In genomic region chr1:184298321-184299052, GRCh38 we compare ENCODE assay signal across 13 cellular contexts.
DNase-seq lines count a peak whose midpoint lies in the region; FAIRE-seq and TF ChIP-seq lines count a peak whose summit lies in the region.
"Had no signal": no experiment of that assay in that cellular context is flagged by ENCODE, and none has a peak within 500 bp of the region (broad histone marks: within the 10 kb centered on the region; RNA-seq: fewer than 3 reads in every experiment).

No MANE protein-coding gene starts in this region.

- H3K9ac ChIP-seq in neuronal stem cell (ENCODE audit: low read depth, low read length, poor library complexity) (no peak overlapping the region), kidney (ENCODE audit: low read length in 2 of 2) (no peak overlapping the region)
- H3K9ac ChIP-seq: BLaER1 treated with 17β-estradiol and CSF1 and Interleukin-3, amounts not matched to agents 10 nM and 100 nM had no signal

- peak; percentile 93 for DNase-seq in DMS 273 (lab: John Stamatoyannopoulos, UW; ENCODE audit: unreplicated experiment)
- DNase-seq in NCI-H2171 (lab: John Stamatoyannopoulos, UW): peak; percentile 57
- peak; percentile 46 for DNase-seq in fibroblast of villous mesenchyme (ENCODE audit: low read depth)
- DNase-seq in neuronal stem cell (ENCODE audit: low spot score): peak; percentile 35
- DNase-seq in OCI-LY7 (ENCODE audit: low spot score): no peak
- no peak for DNase-seq in kidney
- DNase-seq in KBM-7: no peak
- no peak for DNase-seq in NCI-H2107 (lab: John Stamatoyannopoulos, UW)
- DNase-seq: GDM1; stimulated activated CD4-positive, alpha-beta T cell treated with anti-CD3 and anti-CD28 coated beads, Interleukin-4, amount 100 ng/mL, for 1 hour; stimulated activated naive CD4-positive, alpha-beta T cell treated with Interleukin-2 at 50 U/mL for 16 hours had no signal

- H3K14ac ChIP-seq in neuronal stem cell (ENCODE audit: low read length): no peak overlapping the region

- no peaks in the 10 kb centered on the region for H3K79me2 ChIP-seq in OCI-LY7 (ENCODE audit: insufficient read depth, low read depth, low read length)

- TF ChIP-seq CTCF in fibroblast of villous mesenchyme (IDR thresholded peaks at IDR 0.05; ENCODE audit: insufficient read depth, low read depth, low read length) (no peak), OCI-LY7 (conservative IDR thresholded peaks at IDR 0.05; ENCODE audit: low read length) (no peak), kidney (IDR thresholded peaks at IDR 0.05; ENCODE audit: borderline replicate concordance, extremely low read depth, insufficient read depth) (no peak)

- H3K4me2 ChIP-seq in neuronal stem cell (ENCODE audit: insufficient read depth, low read length, poor library complexity, severe bottlenecking) (no peak overlapping the region), OCI-LY7 (ENCODE audit: low read length) (no peak overlapping the region)

- no peak overlapping the region for H4K8ac ChIP-seq in neuronal stem cell (ENCODE audit: low read depth, low read length)

- no TSS peak for BruUV-seq in OCI-LY7 (replicated peaks; lab: Mats Ljungman, UMichigan)

- CTCF ChIA-PET in OCI-LY7 (lab: Charles Lee; ENCODE audit: unreplicated experiment): no interaction called here

- H2AFZ ChIP-seq in neuronal stem cell (ENCODE audit: low read length) (no peak overlapping the region), OCI-LY7 (ENCODE audit: low read length) (no peak overlapping the region)

- intact Hi-C loops in OCI-LY7 (cut with micrococcal nuclease; ENCODE audit: unreplicated experiment): no loop called here
- intact Hi-C loops in kidney (cut with DNase I): no loop called here

- H4K91ac ChIP-seq in neuronal stem cell (ENCODE audit: low read depth, low read length, poor library complexity): no peak overlapping the region

- no peaks in the 10 kb centered on the region for H4K20me1 ChIP-seq in OCI-LY7 (ENCODE audit: insufficient read depth, low read length)
- H4K20me1 ChIP-seq: BLaER1 treated with 17β-estradiol and CSF1 and Interleukin-3, amounts not matched to agents 10 nM and 100 nM had no signal

- H2BK12ac ChIP-seq in neuronal stem cell (ENCODE audit: low read length): no peak overlapping the region

- H2AK5ac ChIP-seq in neuronal stem cell (ENCODE audit: low read depth, low read length): no peak overlapping the region

- no peaks in the 10 kb centered on the region for H3K36me3 ChIP-seq in neuronal stem cell (replicated peaks in 1 of 2; ENCODE audit: control insufficient read depth in 2 of 2, insufficient read depth in 2 of 2, low read length in 2 of 2)
- H3K36me3 ChIP-seq in OCI-LY7 (ENCODE audit: insufficient read depth, low read length): no peaks in the 10 kb centered on the region
- H3K36me3 ChIP-seq in kidney (ENCODE audit: control insufficient read depth in 1 of 2, insufficient read depth in 2 of 2, low read length in 2 of 2): no peaks in the 10 kb centered on the region
- H3K36me3 ChIP-seq: BLaER1 treated with 17β-estradiol and CSF1 and Interleukin-3, amounts not matched to agents 10 nM and 100 nM had no signal

- no peak overlapping the region for H3K4ac ChIP-seq in neuronal stem cell (ENCODE audit: low read length)

- POLR2A ChIA-PET in OCI-LY7 (lab: Charles Lee): no interaction called here

- no CpG with 5 or more reads among the region's 3 CpGs for WGBS in neuronal stem cell (ENCODE audit: extremely low coverage in 2 of 2, insufficient read length in 2 of 2, insufficient replicate concordance in 1 of 2), 2 donors

- no peak overlapping the region for H2BK120ac ChIP-seq in neuronal stem cell (ENCODE audit: low read depth, low read length)

- peak overlapping the region; percentile 9 for H3K18ac ChIP-seq in neuronal stem cell (ENCODE audit: low read length)

- no peak overlapping the region for H2BK15ac ChIP-seq in neuronal stem cell (ENCODE audit: low read length)

- in situ Hi-C loops in KBM-7 (cut with MboI; ENCODE audit: low pct_unique_long_range_greater_than_20kb, low sequenced_read_pairs): no loop called here

- peak overlapping the region; percentile 76 for H3K27ac ChIP-seq in neuronal stem cell (replicated peaks; ENCODE audit: low read length)
- no peak overlapping the region for H3K27ac ChIP-seq in OCI-LY7 (ENCODE audit: low read depth, low read length, poor library complexity, severe bottlenecking)
- H3K27ac ChIP-seq in kidney (ENCODE audit: low read depth in 2 of 2, low read length in 2 of 2): no peak overlapping the region
- H3K27ac ChIP-seq: BLaER1 treated with 17β-estradiol and CSF1 and Interleukin-3, amounts not matched to agents 10 nM and 100 nM had no signal

- H3K4me1 ChIP-seq in neuronal stem cell (ENCODE audit: control insufficient read depth in 2 of 2, insufficient read depth in 1 of 2, low read depth in 1 of 2, low read length in 2 of 2): peaks cover 0 to 13% of the 10 kb centered on the region in 2 donors
- H3K4me1 ChIP-seq in OCI-LY7 (ENCODE audit: insufficient read depth, low read length, poor library complexity, severe bottlenecking): no peaks in the 10 kb centered on the region
- H3K4me1 ChIP-seq in kidney (ENCODE audit: control insufficient read depth in 1 of 2, insufficient read depth in 1 of 2, low read depth in 1 of 2, low read length in 2 of 2): no peaks in the 10 kb centered on the region

- H3K9me2 ChIP-seq in OCI-LY7 (ENCODE audit: insufficient read depth, low read length): no peaks in the 10 kb centered on the region

- H3K9me3 ChIP-seq in neuronal stem cell (replicated peaks in 1 of 2; ENCODE audit: control insufficient read depth in 2 of 2, insufficient read depth in 1 of 2, low read depth in 1 of 2, low read length in 2 of 2): peaks cover 0 to 2% of the 10 kb centered on the region in 2 donors
- no peaks in the 10 kb centered on the region for H3K9me3 ChIP-seq in OCI-LY7 (ENCODE audit: low read length)
- H3K9me3 ChIP-seq in kidney (ENCODE audit: control insufficient read depth in 1 of 2, low read length in 2 of 2): no peaks in the 10 kb centered on the region

- FAIRE-seq in kidney (lab: Jason Lieb, UNC): no peak
- FAIRE-seq: colon had no signal

- peaks cover 0 to 11% (median 0%) of the 10 kb centered on the region in 3 experiments for H3K27me3 ChIP-seq in neuronal stem cell (ENCODE audit: control insufficient read depth in 3 of 3, insufficient read depth in 3 of 3, low read depth in 1 of 3, low read length in 3 of 3)
- H3K27me3 ChIP-seq: BLaER1 treated with 17β-estradiol and CSF1 and Interleukin-3, amounts not matched to agents 10 nM and 100 nM had no signal

- H3K23ac ChIP-seq in neuronal stem cell (ENCODE audit: low read depth, low read length, poor library complexity): no peak overlapping the region

- no peaks in the 10 kb centered on the region for H3K79me1 ChIP-seq in neuronal stem cell (ENCODE audit: low read depth, low read length)

- H3K4me3 ChIP-seq in fibroblast of villous mesenchyme (ENCODE audit: low read depth, low read length) (no peak overlapping the region), neuronal stem cell (ENCODE audit: low read length in 2 of 2) (no peak overlapping the region), OCI-LY7 (ENCODE audit: low read depth, low read length, poor library complexity, severe bottlenecking) (no peak overlapping the region), kidney (ENCODE audit: low read length in 2 of 2) (no peak overlapping the region)
- H3K4me3 ChIP-seq: BLaER1 treated with 17β-estradiol and CSF1 and Interleukin-3, amounts not matched to agents 10 nM and 100 nM had no signal

- H2BK5ac ChIP-seq in neuronal stem cell (ENCODE audit: low read length): no peak overlapping the region

Comparison
In these comparisons a context has a peak if more than half of its experiments do, and no peak if none do; other contexts are left out.
1. DNase-seq: peak in DMS 273 (single experiment), NCI-H2171 (single experiment), fibroblast of villous mesenchyme (single experiment) and neuronal stem cell (single experiment); none in OCI-LY7 (single experiment), kidney (single experiment), KBM-7 (single experiment) and NCI-H2107 (single experiment).